Comparison of ENCODE assay signal across 12 cellular contexts in the genomic region with DNA sequence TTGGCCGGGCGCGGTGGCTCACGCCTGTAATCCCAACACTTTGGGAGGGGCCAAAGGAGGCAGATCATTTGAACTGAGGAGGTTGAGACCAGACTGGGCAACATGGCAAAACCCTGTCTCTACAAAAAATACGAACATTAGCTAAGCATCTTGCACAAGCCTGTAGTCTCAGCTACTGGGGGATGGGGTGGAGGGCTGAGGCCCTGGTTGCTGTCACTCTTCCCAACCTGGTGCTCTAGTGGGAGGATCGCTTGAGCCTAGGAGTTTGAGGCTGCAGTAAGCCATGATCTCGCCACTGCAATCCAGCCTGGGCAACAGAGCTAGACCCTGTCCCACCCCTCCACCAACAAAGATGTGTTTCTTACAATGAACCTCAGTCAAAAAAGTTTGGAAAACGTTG. TPM values are rescaled to one million over a fixed set of nuclear protein-coding genes. Genes with fewer than 3 reads are reported as not detected.
DNase-seq lines count a peak whose midpoint lies in the region; ATAC-seq, FAIRE-seq and TF ChIP-seq lines count a peak whose summit lies in the region.
"Had no signal": no experiment of that assay in that cellular context is flagged by ENCODE, and none has a peak within 500 bp of the region (broad histone marks: within the 10 kb centered on the region; RNA-seq: fewer than 3 reads in every experiment).

No MANE protein-coding gene starts in this region.

- no peak for ATAC-seq in GM18517 (IDR thresholded peaks at IDR 0.05; ENCODE audit: unreplicated experiment)
- ATAC-seq in GM21529 (IDR thresholded peaks at IDR 0.05; ENCODE audit: unreplicated experiment), result no peak

- no peaks in the 10 kb centered on the region for H3K9me3 ChIP-seq in BLaER1

- DNase-seq in KBM-7, result peak; percentile 8
- DNase-seq in astrocyte of the spinal cord (ENCODE audit: low read depth, low spot score), result no peak
- DNase-seq in midbrain (lab: John Stamatoyannopoulos, UW), result peak; percentile 34
- no peak for DNase-seq in GM12892 (ENCODE audit: insufficient read length)
- DNase-seq in AG20443 (ENCODE audit: low spot score), result no peak
- DNase-seq: activated CD8-positive, alpha-beta memory T cell treated with anti-CD3 and anti-CD28 coated beads, Interleukin-2, amount 50 U/mL, for 4 hours; effector CD8-positive, alpha-beta T cell; left cardiac atrium; NCI-H1092 treated with DMSO at 0.1 percent for 48 hours had no signal

- peak overlapping the region; percentile 96 for H3K27ac ChIP-seq in BLaER1

- in situ Hi-C loops in KBM-7 (cut with MboI; ENCODE audit: low pct_unique_long_range_greater_than_20kb, low sequenced_read_pairs), result no loop called here
- in situ Hi-C loops in astrocyte of the spinal cord (cut with HindIII; ENCODE audit: low sequenced_read_pairs), result no loop called here

- peaks cover 65% of the 10 kb centered on the region for H3K4me1 ChIP-seq in BLaER1

- peak overlapping the region; percentile 89 for H3K4me3 ChIP-seq in BLaER1
- H3K4me3 ChIP-seq in astrocyte of the spinal cord (ENCODE audit: low read depth, low read length), result peak overlapping the region; percentile 95

- peaks cover 63% of the 10 kb centered on the region for H4K20me1 ChIP-seq in BLaER1

- no peaks in the 10 kb centered on the region for H3K27me3 ChIP-seq in BLaER1

- TF ChIP-seq CTCF in astrocyte of the spinal cord (IDR thresholded peaks at IDR 0.05; ENCODE audit: low read depth, low read length), result no peak

- FAIRE-seq in GM12892 (lab: Jason Lieb, UNC), result no peak

- TF ChIP-seq POLR2A in GM12892 (IDR thresholded peaks at IDR 0.05; ENCODE audit: low read depth, low read length), result no peak

- peaks cover 28% of the 10 kb centered on the region for H3K36me3 ChIP-seq in BLaER1

- peak overlapping the region; percentile 90 for H3K4me2 ChIP-seq in BLaER1

- H3K9ac ChIP-seq in BLaER1, result peak overlapping the region; percentile 95

RNA-seq across cellular contexts. Expression of a gene that starts 2.8 kb away (rescaled TPM):
- polyA plus RNA-seq in GM12892 (2012; ENCODE audit: missing spikeins), result 17.4 TPM

RNA-seq across cellular contexts. Expression of a gene that starts 54.1 kb away (rescaled TPM):
- polyA plus RNA-seq in GM12892 (2012; ENCODE audit: missing spikeins), result not detected

Comparison
In these comparisons a context has a peak if more than half of its experiments do, and no peak if none do; other contexts are left out.
1. DNase-seq: peak in KBM-7 (single experiment) and midbrain (single experiment); none in astrocyte of the spinal cord (single experiment), GM12892 (single experiment) and AG20443 (single experiment).